20 cellular contexts compared by ENCODE assay signal in the genomic region with DNA sequence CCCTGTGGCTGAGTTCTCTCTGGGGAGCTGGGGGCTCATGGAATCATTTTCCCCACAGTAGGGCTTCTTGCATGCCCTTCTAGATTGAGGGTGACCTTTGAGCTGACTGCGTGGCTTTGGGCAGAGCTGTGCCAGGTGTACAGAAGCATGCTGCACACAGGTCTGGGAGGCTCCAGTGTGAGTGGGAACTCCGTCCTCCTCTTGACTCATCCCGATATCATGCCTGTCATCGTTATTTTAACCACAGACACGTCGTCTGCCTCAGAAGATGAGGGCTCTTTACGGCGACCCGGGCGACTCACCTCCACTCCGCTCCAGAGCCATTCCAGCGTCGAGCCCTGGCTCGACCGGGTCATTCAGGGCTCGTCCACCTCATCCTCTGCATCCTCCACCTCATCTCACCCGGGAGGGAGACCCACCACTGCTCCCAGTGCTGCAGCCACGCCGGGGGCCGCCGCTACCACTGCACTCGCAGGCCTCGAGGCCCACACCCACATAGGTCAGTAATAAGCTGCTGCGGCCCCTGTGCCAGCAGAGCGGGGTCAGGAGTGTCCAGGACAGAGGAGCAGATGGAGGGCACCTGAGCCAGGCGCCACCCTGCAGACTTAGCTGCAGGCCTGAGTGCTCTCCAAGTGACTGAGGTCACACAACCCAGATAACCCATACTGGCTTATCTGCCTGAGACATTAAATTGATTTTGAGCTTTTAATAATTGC. TPM values are rescaled to one million over a fixed set of nuclear protein-coding genes. Genes with fewer than 3 reads are reported as not detected.
DNase-seq lines count a peak whose midpoint lies in the region; ATAC-seq lines count a peak whose summit lies in the region.
"Had no signal": no experiment of that assay in that cellular context is flagged by ENCODE, and none has a peak within 500 bp of the region (broad histone marks: within the 10 kb centered on the region; RNA-seq: fewer than 3 reads in every experiment).

No MANE protein-coding gene starts in this region.

- CTCF ChIA-PET in T-cell (lab: Charles Lee) = interaction anchor here in 1 of 2 donors (1.3 kb wide), 1 partner anchor 139 kb away, joined by 3 read pairs; no protein-coding TSS in a partner anchor

- no peak overlapping the region for H3K4me3 Mint-ChIP-seq in stimulated activated naive CD8-positive, alpha-beta T cell treated with anti-CD3 and anti-CD28 coated beads, Interleukin-15, amount 100 ng/mL, for 72 hours
- H3K4me3 Mint-ChIP-seq in T-cell = no peak overlapping the region
- H3K4me3 Mint-ChIP-seq: activated CD4-positive, alpha-beta memory T cell treated with anti-CD3 and anti-CD28 coated beads for 36 hours; activated T-cell treated with anti-CD3 and anti-CD28 coated beads, Interleukin-2, amount 50 U/mL, for 72 hours; CD4-positive, alpha-beta T cell; natural killer cell treated with Interleukin-12 subunit alpha and Interleukin-12 subunit beta and Interleukin-15 and Interleukin-18, amount 100 ng/mL, for 72 hours had no signal

- peaks cover 31% of the 10 kb centered on the region for H3K4me1 Mint-ChIP-seq in stimulated activated naive CD8-positive, alpha-beta T cell treated with anti-CD3 and anti-CD28 coated beads, Interleukin-15, amount 100 ng/mL, for 72 hours
- H3K4me1 Mint-ChIP-seq in T-cell = peaks cover 30 to 45% (median 42%) of the 10 kb centered on the region in 3 donors

- peaks cover 51% of the 10 kb centered on the region for H3K36me3 Mint-ChIP-seq in T-cell

- H3K27me3 ChIP-seq in SJCRH30 = no peaks in the 10 kb centered on the region
- H3K27me3 ChIP-seq: upper lobe of right lung had no signal

- H3K9me3 Mint-ChIP-seq in stimulated activated naive CD8-positive, alpha-beta T cell treated with anti-CD3 and anti-CD28 coated beads, Interleukin-15, amount 100 ng/mL, for 72 hours = no peaks in the 10 kb centered on the region
- peaks cover 0 to 2% (median 0%) of the 10 kb centered on the region in 3 donors for H3K9me3 Mint-ChIP-seq in T-cell
- H3K9me3 Mint-ChIP-seq: activated CD4-positive, alpha-beta memory T cell treated with anti-CD3 and anti-CD28 coated beads for 36 hours; activated T-cell treated with anti-CD3 and anti-CD28 coated beads, Interleukin-2, amount 50 U/mL, for 72 hours; CD4-positive, alpha-beta T cell; natural killer cell treated with Interleukin-12 subunit alpha and Interleukin-12 subunit beta and Interleukin-15 and Interleukin-18, amount 100 ng/mL, for 72 hours had no signal

- H3K4me1 ChIP-seq in SJCRH30 = no peaks in the 10 kb centered on the region

- no peak overlapping the region for H3K4me3 ChIP-seq in SJCRH30
- H3K4me3 ChIP-seq: lower lobe of right lung, upper lobe of right lung had no signal

- no peak for DNase-seq in stimulated activated naive CD8-positive, alpha-beta T cell treated with anti-CD3 and anti-CD28 coated beads, Interleukin-15, Interleukin-2, amounts not matched to agents 100 U/mL and 50 U/mL, for 24 hours
- no peak for DNase-seq in stimulated activated naive CD8-positive, alpha-beta T cell treated with anti-CD3 and anti-CD28 coated beads, Interleukin-15, amount 100 ng/mL, for 72 hours
- DNase-seq in T-cell (no peak), iris pigment epithelial cell (ENCODE audit: low read depth) (peak; percentile 24), AG08395 (ENCODE audit: low spot score) (no peak), NK-92 (lab: John Stamatoyannopoulos, UW; ENCODE audit: unreplicated experiment) (no peak), SJCRH30 (no peak)
- no peak for DNase-seq in activated naive CD4-positive, alpha-beta T cell (lab: John Stamatoyannopoulos, UW)
- DNase-seq: activated CD4-positive, alpha-beta memory T cell treated with anti-CD3 and anti-CD28 coated beads for 36 hours; activated T-cell treated with anti-CD3 and anti-CD28 coated beads, Interleukin-2, amount 50 U/mL, for 72 hours; CD4-positive, alpha-beta T cell; DMS79 treated with DMSO at 0.1 percent for 48 hours; foreskin melanocyte; Kasumi-1; lower lobe of right lung; NCI-H1436; NCI-H446 treated with DMSO at 0.1 percent for 48 hours; stimulated activated naive CD4-positive, alpha-beta T cell; upper lobe of right lung had no signal

- H3K9me3 ChIP-seq in SJCRH30 (replicated peaks) = no peaks in the 10 kb centered on the region
- H3K9me3 ChIP-seq: lower lobe of right lung, upper lobe of right lung had no signal

- H3K27ac Mint-ChIP-seq in stimulated activated naive CD8-positive, alpha-beta T cell treated with anti-CD3 and anti-CD28 coated beads, Interleukin-15, amount 100 ng/mL, for 72 hours = no peak overlapping the region
- H3K27ac Mint-ChIP-seq in T-cell = peak overlapping the region; percentile 55 to 65
- H3K27ac Mint-ChIP-seq: activated T-cell treated with anti-CD3 and anti-CD28 coated beads, Interleukin-2, amount 50 U/mL, for 72 hours had no signal

- H3K27ac ChIP-seq in SJCRH30 = no peak overlapping the region
- H3K27ac ChIP-seq: lower lobe of right lung, upper lobe of right lung had no signal

- POLR2A ChIA-PET in T-cell (lab: Charles Lee) = interaction anchor here (0.5 to 0.6 kb wide), 2 partner anchors 10 to 28 kb away, joined by 5 to 9 read pairs; no protein-coding TSS in a partner anchor

- H3K27me3 Mint-ChIP-seq in stimulated activated naive CD8-positive, alpha-beta T cell treated with anti-CD3 and anti-CD28 coated beads, Interleukin-15, amount 100 ng/mL, for 72 hours = no peaks in the 10 kb centered on the region
- no peaks in the 10 kb centered on the region for H3K27me3 Mint-ChIP-seq in T-cell
- H3K27me3 Mint-ChIP-seq: activated CD4-positive, alpha-beta memory T cell treated with anti-CD3 and anti-CD28 coated beads for 36 hours; CD4-positive, alpha-beta T cell; natural killer cell treated with Interleukin-12 subunit alpha and Interleukin-12 subunit beta and Interleukin-15 and Interleukin-18, amount 100 ng/mL, for 72 hours had no signal

- peak; percentile 55 for ATAC-seq in stimulated activated naive CD8-positive, alpha-beta T cell treated with anti-CD3 and anti-CD28 coated beads, Interleukin-15, Interleukin-2, amounts not matched to agents 100 U/mL and 50 U/mL, for 24 hours
- no peak for ATAC-seq in stimulated activated naive CD8-positive, alpha-beta T cell treated with anti-CD3 and anti-CD28 coated beads, Interleukin-15, amount 100 ng/mL, for 72 hours
- peak in 1 of 4 experiments; percentile 4 for ATAC-seq in T-cell (replicated peaks in 1 of 4)
- ATAC-seq: upper lobe of right lung had no signal

- peaks cover 44% of the 10 kb centered on the region for H3K36me3 ChIP-seq in SJCRH30

RNA-seq across cellular contexts. Expression of a gene that starts 39.8 kb away (rescaled TPM):
- 100 to 1,000 TPM; 113 to 132 (median 128) TPM for total RNA-seq in T-cell
- total RNA-seq in SJCRH30 (2014; rRNA removed; shearing (Covaris generic)) = 22.4 and 27.0 TPM in 2 replicates

Comparison
In these comparisons a context has a peak if more than half of its experiments do, and no peak if none do; other contexts are left out.
1. H3K27ac Mint-ChIP-seq: peak in T-cell (2 of 2); none in stimulated activated naive CD8-positive, alpha-beta T cell treated with anti-CD3 and anti-CD28 coated beads, Interleukin-15, amount 100 ng/mL, for 72 hours (0 of 2).